In the genomic region with DNA sequence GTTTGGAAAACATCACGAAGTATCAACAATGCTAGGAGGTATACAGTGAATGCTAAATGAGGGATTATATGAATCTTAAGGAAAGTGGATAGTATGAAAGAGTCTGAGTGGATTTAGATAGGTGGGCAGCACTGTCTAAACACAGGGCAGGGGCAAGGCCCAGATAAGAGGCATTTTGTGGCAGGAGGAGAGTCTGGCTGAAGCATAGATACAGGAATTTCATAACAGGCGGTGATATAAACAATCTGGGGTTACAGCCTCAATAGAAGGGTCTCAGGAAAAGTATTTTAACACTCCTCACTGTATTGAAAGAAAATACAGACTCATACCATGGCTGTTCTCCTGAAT, we compare ENCODE assay signal across 11 cellular contexts.
DNase-seq lines count a peak whose midpoint lies in the region; ATAC-seq, FAIRE-seq and TF ChIP-seq lines count a peak whose summit lies in the region.
"Had no signal": no experiment of that assay in that cellular context is flagged by ENCODE, and none has a peak within 500 bp of the region (broad histone marks: within the 10 kb centered on the region; RNA-seq: fewer than 3 reads in every experiment).

No MANE protein-coding gene starts in this region.

- no peak for FAIRE-seq in endothelial cell of umbilical vein (lab: Jason Lieb, UNC)
- FAIRE-seq: K562 had no signal

- CTCF ChIA-PET in endothelial cell of umbilical vein (lab: Charles Lee) = no interaction called here

- H3K4me1 ChIP-seq in endothelial cell of umbilical vein (ENCODE audit: control insufficient read depth, extremely low read depth, insufficient read depth, low read length) (peaks cover 17% of the 10 kb centered on the region), muscle layer of duodenum (ENCODE audit: control insufficient read depth in 1 of 2, insufficient read depth in 2 of 2, low read length in 2 of 2) (peaks cover 17 to 41% of the 10 kb centered on the region in 2 donors), tibial artery (peaks cover 0 to 89% (median 37%) of the 10 kb centered on the region in 4 donors)

- POLR2A ChIA-PET in endothelial cell of umbilical vein (lab: Charles Lee) = no interaction called here

- dilution Hi-C loops in endothelial cell of umbilical vein (cut with MboI; ENCODE audit: extremely low pct_ligation_motif_present, low sequenced_read_pairs) = no loop called here

- peak; percentile 47 for ATAC-seq in SK-N-SH treated with all-trans-retinoic acid at 6 μM for 48 hours
- ATAC-seq: K562 had no signal

- H3K4me2 ChIP-seq in endothelial cell of umbilical vein (ENCODE audit: insufficient read depth, low read length) = peak overlapping the region; percentile 18

- no peak overlapping the region for H3K4me3 ChIP-seq in endothelial cell of umbilical vein (replicated peaks in 1 of 3; ENCODE audit: insufficient read depth in 1 of 3, low read depth in 1 of 3, low read length in 3 of 3)
- no peak overlapping the region for H3K4me3 ChIP-seq in muscle layer of duodenum (ENCODE audit: low read depth in 1 of 2, low read length in 2 of 2)
- peak overlapping the region in 1 of 2 donors; percentile 5 for H3K4me3 ChIP-seq in tibial artery
- H3K4me3 ChIP-seq: K562 had no signal

- H2AFZ ChIP-seq in endothelial cell of umbilical vein (ENCODE audit: low read depth, low read length) = no peak overlapping the region

- intact Hi-C loops in endothelial cell of umbilical vein (cut with micrococcal nuclease) = no loop called here
- intact Hi-C loops in tibial artery (cut with DNase I; ENCODE audit: low total_unique reads) = no loop called here

- H3K27ac ChIP-seq in endothelial cell of umbilical vein (ENCODE audit: insufficient read depth, low read depth, low read length) = peak overlapping the region; percentile 60
- peak overlapping the region; percentile 78 for H3K27ac ChIP-seq in muscle layer of duodenum (ENCODE audit: low read length)
- H3K27ac ChIP-seq in tibial artery = peak overlapping the region; percentile 77 to 88
- H3K27ac ChIP-seq: foreskin keratinocyte had no signal

- BruUV-seq in endothelial cell of umbilical vein (replicated peaks; lab: Mats Ljungman, UMichigan) = no TSS peak

- no peak overlapping the region for H3K9ac ChIP-seq in endothelial cell of umbilical vein (replicated peaks; ENCODE audit: extremely low read depth, insufficient read depth, low read length)

- H3K9me1 ChIP-seq in endothelial cell of umbilical vein (replicated peaks; ENCODE audit: control insufficient read depth, extremely low read depth, insufficient read depth, low read length) = no peaks in the 10 kb centered on the region

- H3K9me3 ChIP-seq in endothelial cell of umbilical vein (replicated peaks; ENCODE audit: control insufficient read depth, insufficient read depth, low read length) = no peaks in the 10 kb centered on the region
- H3K9me3 ChIP-seq in muscle layer of duodenum (ENCODE audit: control insufficient read depth in 1 of 2, low read length in 2 of 2) = no peaks in the 10 kb centered on the region
- no peaks in the 10 kb centered on the region for H3K9me3 ChIP-seq in tibial artery

- no peaks in the 10 kb centered on the region for H4K20me1 ChIP-seq in endothelial cell of umbilical vein (replicated peaks; ENCODE audit: control insufficient read depth, extremely low read depth, insufficient read depth, low read length)

- H3K36me3 ChIP-seq in endothelial cell of umbilical vein (ENCODE audit: control insufficient read depth in 2 of 2, extremely low read depth in 1 of 2, insufficient read depth in 2 of 2, low read length in 2 of 2) (peaks cover 0 to 3% of the 10 kb centered on the region in 2 experiments), muscle layer of duodenum (ENCODE audit: control insufficient read depth in 1 of 2, insufficient read depth in 2 of 2, low read length in 2 of 2) (peaks cover 0 to 3% of the 10 kb centered on the region in 2 donors), tibial artery (peaks cover 10 to 13% (median 13%) of the 10 kb centered on the region in 3 donors)

- H3K27me3 ChIP-seq in endothelial cell of umbilical vein (ENCODE audit: control insufficient read depth in 2 of 2, insufficient read depth in 2 of 2, low read length in 2 of 2) = no peaks in the 10 kb centered on the region
- H3K27me3 ChIP-seq in muscle layer of duodenum (ENCODE audit: low read depth, low read length) = no peaks in the 10 kb centered on the region
- H3K27me3 ChIP-seq in tibial artery = no peaks in the 10 kb centered on the region
- H3K27me3 ChIP-seq: foreskin keratinocyte had no signal

- no peak for TF ChIP-seq POLR2A in endothelial cell of umbilical vein (IDR thresholded peaks at IDR 0.05; ENCODE audit: low read depth, low read length)

- no peak for TF ChIP-seq CTCF in endothelial cell of umbilical vein (IDR thresholded peaks at IDR 0.05; ENCODE audit: extremely low read depth in 1 of 2, insufficient read depth in 1 of 2, low read depth in 1 of 2, low read length in 2 of 2)
- no peak for TF ChIP-seq CTCF in tibial artery (IDR thresholded peaks at IDR 0.05)

- DNase-seq in endothelial cell of umbilical vein (ENCODE audit: low read depth, low spot score) (no peak), tibial artery (no peak), CD1c-positive myeloid dendritic cell (ENCODE audit: extremely low spot score) (no peak), GOT3 (lab: John Stamatoyannopoulos, UW) (no peak), NCI-H82 treated with DMSO at 0.1 percent for 48 hours (lab: John Stamatoyannopoulos, UW; ENCODE audit: unreplicated experiment) (no peak)
- DNase-seq: activated naive CD4-positive, alpha-beta T cell; T-helper 9 cell had no signal

- no peaks in the 10 kb centered on the region for H3K79me2 ChIP-seq in endothelial cell of umbilical vein (ENCODE audit: control insufficient read depth, insufficient read depth, low read length)

TF ChIP-seq in SK-N-SH treated with all-trans-retinoic acid at 6 μM for 48 hours, 23 proteins besides CTCF, POLR2A, EP300 and RAD21 (continues in another document):
- TF ChIP-seq, protein P1, sequence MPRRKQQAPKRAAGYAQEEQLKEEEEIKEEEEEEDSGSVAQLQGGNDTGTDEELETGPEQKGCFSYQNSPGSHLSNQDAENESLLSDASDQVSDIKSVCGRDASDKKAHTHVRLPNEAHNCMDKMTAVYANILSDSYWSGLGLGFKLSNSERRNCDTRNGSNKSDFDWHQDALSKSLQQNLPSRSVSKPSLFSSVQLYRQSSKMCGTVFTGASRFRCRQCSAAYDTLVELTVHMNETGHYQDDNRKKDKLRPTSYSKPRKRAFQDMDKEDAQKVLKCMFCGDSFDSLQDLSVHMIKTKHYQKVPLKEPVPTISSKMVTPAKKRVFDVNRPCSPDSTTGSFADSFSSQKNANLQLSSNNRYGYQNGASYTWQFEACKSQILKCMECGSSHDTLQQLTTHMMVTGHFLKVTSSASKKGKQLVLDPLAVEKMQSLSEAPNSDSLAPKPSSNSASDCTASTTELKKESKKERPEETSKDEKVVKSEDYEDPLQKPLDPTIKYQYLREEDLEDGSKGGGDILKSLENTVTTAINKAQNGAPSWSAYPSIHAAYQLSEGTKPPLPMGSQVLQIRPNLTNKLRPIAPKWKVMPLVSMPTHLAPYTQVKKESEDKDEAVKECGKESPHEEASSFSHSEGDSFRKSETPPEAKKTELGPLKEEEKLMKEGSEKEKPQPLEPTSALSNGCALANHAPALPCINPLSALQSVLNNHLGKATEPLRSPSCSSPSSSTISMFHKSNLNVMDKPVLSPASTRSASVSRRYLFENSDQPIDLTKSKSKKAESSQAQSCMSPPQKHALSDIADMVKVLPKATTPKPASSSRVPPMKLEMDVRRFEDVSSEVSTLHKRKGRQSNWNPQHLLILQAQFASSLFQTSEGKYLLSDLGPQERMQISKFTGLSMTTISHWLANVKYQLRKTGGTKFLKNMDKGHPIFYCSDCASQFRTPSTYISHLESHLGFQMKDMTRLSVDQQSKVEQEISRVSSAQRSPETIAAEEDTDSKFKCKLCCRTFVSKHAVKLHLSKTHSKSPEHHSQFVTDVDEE (CRISPR knock-in tag; IDR thresholded peaks at IDR 0.05) = peak; percentile 74

TF ChIP-seq in endothelial cell of umbilical vein, 7 proteins besides CTCF, POLR2A, EP300 and RAD21:
- no peak for TF ChIP-seq EZH2 (IDR thresholded peaks at IDR 0.05; ENCODE audit: borderline replicate concordance, low read depth, low read length, severe bottlenecking)
- TF ChIP-seq POLR2AphosphoS5 (IDR thresholded peaks at IDR 0.05; ENCODE audit: insufficient read depth, low read depth, low read length) = no peak
- no peak for TF ChIP-seq FOS (IDR thresholded peaks at IDR 0.05; ENCODE audit: borderline replicate concordance, insufficient read depth, low read length)
- TF ChIP-seq, protein P2, sequence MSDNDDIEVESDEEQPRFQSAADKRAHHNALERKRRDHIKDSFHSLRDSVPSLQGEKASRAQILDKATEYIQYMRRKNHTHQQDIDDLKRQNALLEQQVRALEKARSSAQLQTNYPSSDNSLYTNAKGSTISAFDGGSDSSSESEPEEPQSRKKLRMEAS (IDR thresholded peaks at IDR 0.05; ENCODE audit: insufficient read depth, insufficient read length) = no peak
- no peak for TF ChIP-seq JUN (IDR thresholded peaks at IDR 0.05; ENCODE audit: borderline replicate concordance, insufficient read depth, insufficient read length, low read depth)
- TF ChIP-seq GATA2 (IDR thresholded peaks at IDR 0.05; ENCODE audit: insufficient read depth, insufficient read length, low read depth, low read length) = no peak
- no peak for TF ChIP-seq MYC (IDR thresholded peaks at IDR 0.05; ENCODE audit: low read depth, low read length)
TF ChIP-seq in endothelial cell of umbilical vein: peak in this region for 0.
